Comparison of ENCODE assay signal across 3 cellular contexts in the genomic region with DNA sequence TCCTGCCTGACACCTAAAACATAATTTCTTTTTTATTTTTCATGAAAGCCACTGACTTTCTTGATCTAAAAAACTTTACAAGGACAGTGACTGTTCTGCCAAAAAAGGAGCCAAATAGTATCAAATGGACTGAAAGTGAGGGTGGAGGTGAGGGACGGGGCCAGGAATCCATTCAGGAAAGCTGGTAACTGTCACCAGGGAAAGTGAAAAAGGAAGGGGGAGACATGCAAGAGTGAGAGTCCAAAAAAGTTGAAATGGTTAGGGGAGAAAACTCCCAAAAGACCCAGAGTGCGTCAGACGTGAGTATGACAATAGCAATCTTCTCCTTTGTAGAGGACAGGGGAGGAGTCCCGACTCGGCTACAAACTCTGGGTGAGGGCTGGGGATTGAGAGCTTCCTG.
"Had no signal": no experiment of that assay in that cellular context is flagged by ENCODE, and none has a peak within 500 bp of the region (broad histone marks: within the 10 kb centered on the region; RNA-seq: fewer than 3 reads in every experiment).

No MANE protein-coding gene starts in this region.

- H3K4me3 ChIP-seq: GM12878 had no signal

- DNase-seq: GDM1, GF-D8 had no signal
